ENCODE assay signal across 9 cellular contexts in genomic region chr4:48173055-48173991, GRCh38. TPM values are rescaled to one million over a fixed set of nuclear protein-coding genes. Genes with fewer than 3 reads are reported as not detected.
DNase-seq lines count a peak whose midpoint lies in the region; ATAC-seq and TF ChIP-seq lines count a peak whose summit lies in the region.
"Had no signal": no experiment of that assay in that cellular context is flagged by ENCODE, and none has a peak within 500 bp of the region (broad histone marks: within the 10 kb centered on the region; RNA-seq: fewer than 3 reads in every experiment).

No MANE protein-coding gene starts in this region.

- BruUV-seq in Caco-2 (replicated peaks; lab: Mats Ljungman, UMichigan): no TSS peak

- no peak for DNase-seq in activated T-cell treated with anti-CD3 and anti-CD28 coated beads, Interleukin-2, amount 50 U/mL, for 72 hours
- no peak for DNase-seq in activated T-cell treated with anti-CD3 and anti-CD28 coated beads, Interleukin-2, amount 50 U/mL, for 1 hour
- DNase-seq in RPMI7951 (ENCODE audit: low read depth) (peak; percentile 90), right cardiac atrium (no peak), NCI-H128 (lab: John Stamatoyannopoulos, UW; ENCODE audit: unreplicated experiment) (no peak), Caco-2 (no peak)
- no peak for DNase-seq in activated T-cell treated with anti-CD3 and anti-CD28 coated beads, Interleukin-2, amount 50 U/mL, for 48 hours
- DNase-seq: CD4-positive, CD25-positive, alpha-beta regulatory T cell had no signal

- intact Hi-C loops in right cardiac atrium (cut with DNase I): no loop called here
- intact Hi-C loops in Caco-2 (cut with micrococcal nuclease; ENCODE audit: unreplicated experiment): no loop called here

- no peaks in the 10 kb centered on the region for H3K36me3 ChIP-seq in Caco-2 (ENCODE audit: control insufficient read depth, insufficient read depth, low read length)

- ATAC-seq in activated T-cell treated with anti-CD3 and anti-CD28 coated beads, Interleukin-2, amount 50 U/mL, for 72 hours (replicated peaks in 1 of 2): peak; percentile 36 to 58
- ATAC-seq in HG02870 (IDR thresholded peaks at IDR 0.05; ENCODE audit: unreplicated experiment) (peak; percentile 61), right cardiac atrium (peak; percentile 52)

- H3K27me3 Mint-ChIP-seq in activated T-cell treated with anti-CD3 and anti-CD28 coated beads, Interleukin-2, amount 50 U/mL, for 72 hours (ENCODE audit: low read depth): no peaks in the 10 kb centered on the region
- no peaks in the 10 kb centered on the region for H3K27me3 Mint-ChIP-seq in Caco-2 (ENCODE audit: insufficient read depth, unreplicated experiment)
- H3K27me3 Mint-ChIP-seq: CD4-positive, CD25-positive, alpha-beta regulatory T cell had no signal

- H3K36me3 Mint-ChIP-seq in activated T-cell treated with anti-CD3 and anti-CD28 coated beads, Interleukin-2, amount 50 U/mL, for 72 hours (ENCODE audit: insufficient read depth in 2 of 2): peaks cover 4 to 6% of the 10 kb centered on the region in 2 donors
- no peaks in the 10 kb centered on the region for H3K36me3 Mint-ChIP-seq in Caco-2 (ENCODE audit: insufficient read depth, unreplicated experiment)
- H3K36me3 Mint-ChIP-seq: CD4-positive, CD25-positive, alpha-beta regulatory T cell had no signal

- H3K27me3 ChIP-seq in right cardiac atrium (ENCODE audit: control insufficient read depth, insufficient read depth) (no peaks in the 10 kb centered on the region), Caco-2 (replicated peaks; ENCODE audit: control insufficient read depth, insufficient read depth, low read length) (no peaks in the 10 kb centered on the region)

- H3K27ac ChIP-seq in right cardiac atrium (ENCODE audit: low read length): no peak overlapping the region

- H3K9me3 ChIP-seq in right cardiac atrium (ENCODE audit: control insufficient read depth, low read length) (no peaks in the 10 kb centered on the region), Caco-2 (no peaks in the 10 kb centered on the region)

- H3K4me3 ChIP-seq in right cardiac atrium (ENCODE audit: low read length) (no peak overlapping the region), Caco-2 (ENCODE audit: low read depth, low read length) (no peak overlapping the region)

- peaks cover 53% of the 10 kb centered on the region for H3K4me1 Mint-ChIP-seq in activated T-cell treated with anti-CD3 and anti-CD28 coated beads, Interleukin-2, amount 50 U/mL, for 72 hours (ENCODE audit: low read depth)
- no peaks in the 10 kb centered on the region for H3K4me1 Mint-ChIP-seq in Caco-2 (ENCODE audit: low read depth, unreplicated experiment)

- no peak overlapping the region for H3K27ac Mint-ChIP-seq in activated T-cell treated with anti-CD3 and anti-CD28 coated beads, Interleukin-2, amount 50 U/mL, for 72 hours
- no peak overlapping the region for H3K27ac Mint-ChIP-seq in Caco-2 (ENCODE audit: unreplicated experiment)

- no peak for TF ChIP-seq CTCF in Caco-2 (IDR thresholded peaks at IDR 0.05; ENCODE audit: insufficient read depth in 1 of 2, low read depth in 1 of 2, low read length in 1 of 2, severe bottlenecking in 1 of 2, unreplicated experiment in 1 of 2)

- CTCF ChIA-PET in Caco-2 (lab: Charles Lee): no interaction called here

- WGBS in right cardiac atrium: 75% methylated on average over 6 of the region's 6 CpGs

- peaks cover 8 to 11% of the 10 kb centered on the region in 2 donors for H3K9me3 Mint-ChIP-seq in activated T-cell treated with anti-CD3 and anti-CD28 coated beads, Interleukin-2, amount 50 U/mL, for 72 hours
- no peaks in the 10 kb centered on the region for H3K9me3 Mint-ChIP-seq in Caco-2 (ENCODE audit: unreplicated experiment)

- POLR2A ChIA-PET in Caco-2 (lab: Charles Lee): no interaction called here

- H3K4me3 Mint-ChIP-seq in activated T-cell treated with anti-CD3 and anti-CD28 coated beads, Interleukin-2, amount 50 U/mL, for 72 hours: peak overlapping the region; percentile 14 to 31
- no peak overlapping the region for H3K4me3 Mint-ChIP-seq in Caco-2 (ENCODE audit: unreplicated experiment)
- H3K4me3 Mint-ChIP-seq: CD4-positive, CD25-positive, alpha-beta regulatory T cell had no signal

- no peaks in the 10 kb centered on the region for H3K4me1 ChIP-seq in right cardiac atrium (ENCODE audit: control insufficient read depth, insufficient read depth, low read length)
- H3K4me1 ChIP-seq in Caco-2: no peaks in the 10 kb centered on the region

RNA-seq across cellular contexts. Expression of gene TXK, which starts 39.3 kb away (rescaled TPM):
- 10 to 100 TPM; 37.8 to 52.3 TPM for total RNA-seq in activated T-cell treated with anti-CD3 and anti-CD28 coated beads, Interleukin-2, amount 50 U/mL, for 72 hours
- total RNA-seq in RPMI7951 (2014; rRNA removed; shearing (Covaris generic)): 2.3 and 2.5 TPM in 2 replicates
- total RNA-seq in right cardiac atrium (1 to 10 TPM in 2 of 4 donors, under 1 TPM in 2; 0.59 to 1.8 (median 0.87) TPM), Caco-2 (2022) (0.63 and 1.7 TPM in 2 replicates)
- 0.14 TPM for polyA plus RNA-seq in right cardiac atrium

Comparison
In these comparisons a context has a peak if more than half of its experiments do, and no peak if none do; other contexts are left out.
1. RNA of gene TXK, which starts 39.3 kb away (total RNA-seq): 37.8 to 52.3 TPM in activated T-cell treated with anti-CD3 and anti-CD28 coated beads, Interleukin-2, amount 50 U/mL, for 72 hours; 2.3 to 2.5 TPM in RPMI7951, 0.63 to 1.7 TPM in Caco-2 and 0.59 to 1.8 TPM in right cardiac atrium; every median in the first group is over 10 times any median in the second.
2. Peak in every context shown above with its lines, with median percentiles within 50 percentile points of each other: ATAC-seq.